Comparison of ENCODE assay signal across 10 cellular contexts in the genomic region with DNA sequence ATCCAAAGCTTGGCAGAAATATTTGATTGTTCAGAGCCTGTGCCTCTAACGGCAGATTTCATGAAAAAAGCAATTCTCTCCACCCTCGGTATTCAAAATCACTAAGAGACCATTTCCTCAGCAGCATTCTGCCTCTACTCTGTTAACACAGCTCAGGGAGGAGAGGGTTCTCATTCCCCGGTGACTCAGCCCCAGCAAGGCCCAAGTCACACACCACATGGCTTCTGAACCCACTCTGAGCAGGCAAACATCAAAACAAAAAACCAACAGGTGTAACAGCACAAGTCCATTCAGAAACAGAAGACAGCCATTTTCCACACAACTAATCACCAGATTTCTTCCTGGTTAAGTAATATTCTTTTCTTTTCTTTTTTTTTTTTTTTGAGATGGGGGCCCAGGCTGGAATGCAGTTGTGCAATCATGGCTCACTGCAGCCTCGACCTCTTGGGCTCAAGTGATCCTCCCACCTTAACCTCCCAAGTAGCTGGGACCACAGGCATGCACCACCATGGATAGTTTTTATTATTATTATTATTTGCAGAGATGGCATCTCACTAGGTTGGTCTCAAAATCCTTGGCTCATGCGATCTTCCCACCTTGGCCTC. TPM values are rescaled to one million over a fixed set of nuclear protein-coding genes. Genes with fewer than 3 reads are reported as not detected.
DNase-seq lines count a peak whose midpoint lies in the region; ATAC-seq and TF ChIP-seq lines count a peak whose summit lies in the region.
"Had no signal": no experiment of that assay in that cellular context is flagged by ENCODE, and none has a peak within 500 bp of the region (broad histone marks: within the 10 kb centered on the region; RNA-seq: fewer than 3 reads in every experiment).

No MANE protein-coding gene starts in this region.

- no peak for TF ChIP-seq CTCF in RWPE2 (IDR thresholded peaks at IDR 0.05; ENCODE audit: poor library complexity, severe bottlenecking)

- no peaks in the 10 kb centered on the region for H3K27me3 ChIP-seq in RWPE2 (ENCODE audit: insufficient read depth, poor library complexity, severe bottlenecking)

- H3K4me1 ChIP-seq in RWPE2 (ENCODE audit: insufficient read depth, poor library complexity, severe bottlenecking) = no peaks in the 10 kb centered on the region

- ATAC-seq in activated CD4-positive, CD25-positive, alpha-beta regulatory T cell treated with anti-CD3 and anti-CD28 coated beads, Interleukin-2, amount 50 U/mL, for 24 hours = peak; percentile 32 to 57
- ATAC-seq in RWPE2 (ENCODE audit: low read depth) (peak; percentile 56; the same call in 1 of the 3 replicates), HG02642 (IDR thresholded peaks at IDR 0.05; ENCODE audit: poor library complexity, unreplicated experiment) (no peak)

- no peak overlapping the region for H3K4me3 ChIP-seq in RWPE2 (ENCODE audit: severe bottlenecking)

- H3K9me3 ChIP-seq in RWPE2 (ENCODE audit: severe bottlenecking) = no peaks in the 10 kb centered on the region

- DNase-seq in activated CD4-positive, CD25-positive, alpha-beta regulatory T cell (lab: John Stamatoyannopoulos, UW) = no peak
- DNase-seq in RWPE2 (ENCODE audit: low spot score) (no peak), dermis blood vessel endothelial cell (peak; percentile 69), HK-2 (ENCODE audit: unreplicated experiment) (no peak), NCI-H510A treated with DMSO at 0.1 percent for 48 hours (lab: John Stamatoyannopoulos, UW) (no peak)
- peak; percentile 39 to 40 for DNase-seq in stimulated activated CD8-positive, alpha-beta memory T cell treated with anti-CD3 and anti-CD28 coated beads, Interleukin-15, amount 100 ng/mL, for 48 hours (ENCODE audit: low read depth in 2 of 2)
- DNase-seq: NCI-H1105 treated with DMSO at 0.1 percent for 48 hours had no signal

- H3K27ac ChIP-seq in RWPE2 (ENCODE audit: poor library complexity, severe bottlenecking) = no peak overlapping the region
- H3K27ac ChIP-seq: epithelial cell of prostate had no signal

- no peaks in the 10 kb centered on the region for H3K36me3 ChIP-seq in RWPE2 (ENCODE audit: low read depth)

RNA-seq across cellular contexts. Expression of a gene that starts 55.4 kb away (rescaled TPM):
- 40.1 and 41.7 TPM in 2 replicates for total RNA-seq in dermis blood vessel endothelial cell

Comparison
In these comparisons a context has a peak if more than half of its experiments do, and no peak if none do; other contexts are left out.
1. DNase-seq: peak in dermis blood vessel endothelial cell (single experiment) and stimulated activated CD8-positive, alpha-beta memory T cell treated with anti-CD3 and anti-CD28 coated beads, Interleukin-15, amount 100 ng/mL, for 48 hours (2 of 2); none in activated CD4-positive, CD25-positive, alpha-beta regulatory T cell (0 of 4), RWPE2 (single experiment), HK-2 (single experiment) and NCI-H510A treated with DMSO at 0.1 percent for 48 hours (single experiment).